19 cellular contexts compared by ENCODE assay signal in the genomic region with DNA sequence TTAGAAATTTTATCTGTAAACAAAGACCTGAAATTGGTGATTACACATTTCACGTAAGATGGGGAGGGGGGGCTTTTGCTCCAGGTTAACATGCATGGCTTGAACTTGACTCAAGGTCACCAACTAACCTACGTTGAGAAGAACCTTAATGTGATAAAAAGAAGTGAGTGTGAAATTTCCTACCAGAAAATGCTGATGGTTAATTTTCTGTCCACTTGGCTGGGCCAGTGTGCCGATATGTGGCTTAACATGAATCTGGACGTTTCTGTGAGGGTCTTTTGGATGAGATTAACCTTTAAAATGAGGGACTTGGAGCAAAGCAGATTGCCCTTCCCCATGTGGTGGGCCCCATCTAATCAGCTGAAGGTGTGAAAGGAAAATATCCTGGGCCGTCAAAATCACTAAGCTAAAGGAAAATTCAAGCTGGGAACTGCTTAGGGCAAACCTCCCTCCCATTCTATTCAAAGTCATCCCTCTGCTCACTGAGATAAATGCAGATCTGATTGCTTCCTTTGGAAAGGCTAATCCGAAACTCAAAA.
"Had no signal": no experiment of that assay in that cellular context is flagged by ENCODE, and none has a peak within 500 bp of the region (broad histone marks: within the 10 kb centered on the region; RNA-seq: fewer than 3 reads in every experiment).

No MANE protein-coding gene starts in this region.

- H3K4me3 ChIP-seq: hepatocyte, left ventricle myocardium inferior, lower lobe of right lung, right atrium auricular region, sigmoid colon, skin epidermis, stomach had no signal

- ATAC-seq: effector memory CD8-positive, alpha-beta T cell; left cardiac atrium; lower lobe of right lung had no signal

- H3K9me3 ChIP-seq: left ventricle myocardium inferior, lower lobe of right lung, neutrophil, right atrium auricular region, sigmoid colon, stomach had no signal

- H3K36me3 Mint-ChIP-seq: memory B cell had no signal

- H3K27me3 Mint-ChIP-seq: dendritic cell treated with granulocyte-macrophage colony-stimulating factor and Interleukin-4, amounts not matched to agents 40 ng/mL and 50 ng/mL, for 4 days; effector memory CD8-positive, alpha-beta T cell; memory B cell had no signal

- H3K27ac ChIP-seq: hepatocyte, left ventricle myocardium inferior, lower lobe of right lung, neutrophil, right atrium auricular region, sigmoid colon, skin epidermis, stomach had no signal

- H3K4me3 Mint-ChIP-seq: dendritic cell treated with granulocyte-macrophage colony-stimulating factor and Interleukin-4, amounts not matched to agents 40 ng/mL and 50 ng/mL, for 4 days; effector memory CD8-positive, alpha-beta T cell; memory B cell had no signal

- DNase-seq: effector memory CD8-positive, alpha-beta T cell; foreskin melanocyte; kidney; left cardiac atrium; left ventricle myocardium inferior; lower lobe of right lung; midbrain; sigmoid colon; stimulated activated CD4-positive, alpha-beta T cell treated with anti-CD3 and anti-CD28 coated beads, Interleukin-4, amount 100 ng/mL, for 4 hours; stimulated activated naive CD4-positive, alpha-beta T cell; stomach; substantia nigra; trophoblast cell had no signal

- H3K27me3 ChIP-seq: hepatocyte, neutrophil, right atrium auricular region, sigmoid colon, stomach had no signal

- H3K9me3 Mint-ChIP-seq: dendritic cell treated with granulocyte-macrophage colony-stimulating factor and Interleukin-4, amounts not matched to agents 40 ng/mL and 50 ng/mL, for 4 days; effector memory CD8-positive, alpha-beta T cell; memory B cell had no signal

- H3K36me3 ChIP-seq: left ventricle myocardium inferior, lower lobe of right lung, neutrophil, right atrium auricular region, sigmoid colon, stomach had no signal

- H3K27ac Mint-ChIP-seq: dendritic cell treated with granulocyte-macrophage colony-stimulating factor and Interleukin-4, amounts not matched to agents 40 ng/mL and 50 ng/mL, for 4 days had no signal

- H3K4me1 ChIP-seq: left ventricle myocardium inferior, right atrium auricular region had no signal
